24 cellular contexts compared by ENCODE assay signal in genomic region chr4:90543419-90544170, GRCh38.
A peak's percentile ranks its signal among the peaks of the same experiment; 100 is the strongest.
DNase-seq lines count a peak whose midpoint lies in the region; ATAC-seq and TF ChIP-seq lines count a peak whose summit lies in the region.
"Had no signal": no experiment of that assay in that cellular context is flagged by ENCODE, and none has a peak within 500 bp of the region (broad histone marks: within the 10 kb centered on the region; RNA-seq: fewer than 3 reads in every experiment).

No MANE protein-coding gene starts in this region.

- no peaks in the 10 kb centered on the region for H3K36me3 Mint-ChIP-seq in CD4-positive, alpha-beta T cell (ENCODE audit: low read depth)
- H3K36me3 Mint-ChIP-seq: CD14-positive monocyte had no signal

- no peaks in the 10 kb centered on the region for H3F3A ChIP-seq in SK-N-SH (replicated peaks; ENCODE audit: insufficient read depth)

- no peak for TF ChIP-seq RAD21 in SK-N-SH (IDR thresholded peaks at IDR 0.05; ENCODE audit: low read length)

- no peak overlapping the region for H3K27ac Mint-ChIP-seq in CD4-positive, alpha-beta T cell
- H3K27ac Mint-ChIP-seq: B cell, CD14-positive monocyte had no signal

- 20% methylated on average over 5 of the region's 5 CpGs for WGBS in SK-N-SH (ENCODE audit: low lambda C conversion rate)

- H3K9me2 ChIP-seq in SK-N-SH: no peaks in the 10 kb centered on the region

- H3K9me3 Mint-ChIP-seq in CD4-positive, alpha-beta T cell: no peaks in the 10 kb centered on the region
- H3K9me3 Mint-ChIP-seq: CD14-positive monocyte had no signal

- peak; percentile 57 for DNase-seq in NCI-H2171 treated with DMSO at 0.1 percent for 48 hours (lab: John Stamatoyannopoulos, UW)
- no peak for DNase-seq in NCI-H2171 (lab: John Stamatoyannopoulos, UW)
- DNase-seq in NCI-H1436 treated with DMSO at 0.1 percent for 48 hours (lab: John Stamatoyannopoulos, UW): peak; percentile 19
- peak; percentile 28 for DNase-seq in SK-N-SH
- DNase-seq in NCI-H345 (lab: John Stamatoyannopoulos, UW): no peak
- DNase-seq in CD4-positive, alpha-beta T cell: no peak
- DNase-seq: DMS53; GM23248; H7; Karpas-422; NCI-H1092 treated with DMSO at 0.1 percent for 48 hours; NCI-H1694; NCI-H2107; NCI-H226; NCI-H510A treated with DMSO at 0.1 percent for 48 hours; NCI-H748 treated with DMSO at 0.1 percent for 48 hours; NK-92 treated with Interleukin-12 subunit alpha and Interleukin-12 subunit beta, amount 100 ng/mL, for 24 hours; PC-9 had no signal

- no peak overlapping the region for H2AFZ ChIP-seq in SK-N-SH (ENCODE audit: low read depth)
- H2AFZ ChIP-seq: GM23248, PC-9 had no signal

- no peaks in the 10 kb centered on the region for H3K27me3 Mint-ChIP-seq in CD4-positive, alpha-beta T cell
- H3K27me3 Mint-ChIP-seq: B cell had no signal

- H3K9me3 ChIP-seq in SK-N-SH: no peaks in the 10 kb centered on the region; the same call in 1 of the 2 replicates
- H3K9me3 ChIP-seq in CD4-positive, alpha-beta T cell (ENCODE audit: control insufficient read depth, low read length): no peaks in the 10 kb centered on the region
- H3K9me3 ChIP-seq: SJSA1 had no signal

- no peaks in the 10 kb centered on the region for H3K27me3 ChIP-seq in SK-N-SH (ENCODE audit: insufficient read depth)
- H3K27me3 ChIP-seq in CD4-positive, alpha-beta T cell (ENCODE audit: control insufficient read depth, insufficient read depth, low read length): no peaks in the 10 kb centered on the region
- H3K27me3 ChIP-seq: SJSA1 had no signal

- H3K79me2 ChIP-seq in SK-N-SH (ENCODE audit: insufficient read depth): no peaks in the 10 kb centered on the region

- H3K36me3 ChIP-seq in SK-N-SH (replicated peaks in 1 of 2; ENCODE audit: control insufficient read depth in 1 of 2, insufficient read depth in 2 of 2, low read length in 1 of 2): no peaks in the 10 kb centered on the region
- H3K36me3 ChIP-seq: SJSA1 had no signal

- no peak for ATAC-seq in HG03139 (IDR thresholded peaks at IDR 0.05; ENCODE audit: unreplicated experiment)
- ATAC-seq in CD4-positive, alpha-beta T cell (ENCODE audit: poor library complexity): no peak
- ATAC-seq: HepG2, Right ventricle myocardium inferior had no signal

- no peaks in the 10 kb centered on the region for H4K20me1 ChIP-seq in SK-N-SH (ENCODE audit: insufficient read depth)

- H3K27ac ChIP-seq in SK-N-SH (ENCODE audit: low read depth in 2 of 2, low read length in 1 of 2): no peak overlapping the region
- H3K27ac ChIP-seq in CD4-positive, alpha-beta T cell (ENCODE audit: low read depth, low read length): no peak overlapping the region
- H3K27ac ChIP-seq: GM23248, PC-9, SJSA1 had no signal

- CTCF ChIA-PET in SK-N-SH (lab: Yijun Ruan, JAX): interaction anchor here (1.4 to 1.5 kb wide), 2 partner anchors 125 to 186 kb away, joined by 3 to 6 read pairs; no protein-coding TSS in a partner anchor
- CTCF ChIA-PET in CD4-positive, alpha-beta T cell (lab: Charles Lee): no interaction called here

- H3K4me3 ChIP-seq in SK-N-SH (ENCODE audit: low read depth in 2 of 2, low read length in 1 of 2): no peak overlapping the region
- H3K4me3 ChIP-seq: GM23248, PC-9, SJSA1 had no signal

- TF ChIP-seq CTCF in SK-N-SH (IDR thresholded peaks at IDR 0.05): no peak
- no peak for TF ChIP-seq CTCF in CD4-positive, alpha-beta T cell (IDR thresholded peaks at IDR 0.05)

- peaks cover 0 to 14% of the 10 kb centered on the region in 2 experiments; a peak in 2 of 4 replicates for H3K4me1 ChIP-seq in SK-N-SH (ENCODE audit: control insufficient read depth in 1 of 2, insufficient read depth in 2 of 2, low read depth in 1 of 2, low read length in 1 of 2)
- H3K4me1 ChIP-seq: SJSA1 had no signal

- peak in 1 of 2 experiments; percentile 80; a peak in 1 of 4 replicates for TF ChIP-seq EP300 in SK-N-SH (IDR thresholded peaks at IDR 0.05; ENCODE audit: borderline replicate concordance in 1 of 2, low read depth in 1 of 2, low read length in 1 of 2)

- H3K9ac ChIP-seq in SK-N-SH: no peak overlapping the region
- H3K9ac ChIP-seq: GM23248 had no signal

- H3K4me1 Mint-ChIP-seq in CD4-positive, alpha-beta T cell (ENCODE audit: low read depth): peaks cover 5% of the 10 kb centered on the region

- POLR2A ChIA-PET in SK-N-SH (lab: Yijun Ruan, JAX): no interaction called here
- POLR2A ChIA-PET in CD4-positive, alpha-beta T cell (lab: Charles Lee): no interaction called here

- H3K4me3 Mint-ChIP-seq in CD4-positive, alpha-beta T cell: no peak overlapping the region
- H3K4me3 Mint-ChIP-seq: B cell, CD14-positive monocyte had no signal

- intact Hi-C loops in CD4-positive, alpha-beta T cell (cut with DNase I, micrococcal nuclease): no loop called here

- H3K4me2 ChIP-seq in SK-N-SH: no peak overlapping the region
- H3K4me2 ChIP-seq: PC-9 had no signal

TF ChIP-seq in SK-N-SH, 30 proteins besides CTCF, POLR2A, EP300 and RAD21:
- peak; percentile 90 for TF ChIP-seq RCOR1 (IDR thresholded peaks at IDR 0.05; ENCODE audit: low read length)
- TF ChIP-seq RXRA (IDR thresholded peaks at IDR 0.05; ENCODE audit: borderline replicate concordance, low read depth): no peak
- peak; percentile 89 for TF ChIP-seq GATA2 (CRISPR knock-in tag; IDR thresholded peaks at IDR 0.05)
- TF ChIP-seq, protein P1, sequence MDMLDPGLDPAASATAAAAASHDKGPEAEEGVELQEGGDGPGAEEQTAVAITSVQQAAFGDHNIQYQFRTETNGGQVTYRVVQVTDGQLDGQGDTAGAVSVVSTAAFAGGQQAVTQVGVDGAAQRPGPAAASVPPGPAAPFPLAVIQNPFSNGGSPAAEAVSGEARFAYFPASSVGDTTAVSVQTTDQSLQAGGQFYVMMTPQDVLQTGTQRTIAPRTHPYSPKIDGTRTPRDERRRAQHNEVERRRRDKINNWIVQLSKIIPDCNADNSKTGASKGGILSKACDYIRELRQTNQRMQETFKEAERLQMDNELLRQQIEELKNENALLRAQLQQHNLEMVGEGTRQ (IDR thresholded peaks at IDR 0.05; ENCODE audit: borderline replicate concordance, low read depth, low read length): no peak
- peak; percentile 12 for TF ChIP-seq CHD2 (IDR thresholded peaks at IDR 0.05; ENCODE audit: low read length, partially characterized antibody)
- peak; percentile 46; the same call in 1 of the 2 replicates for TF ChIP-seq TCF12 (IDR thresholded peaks at IDR 0.05)
- TF ChIP-seq, protein P2, sequence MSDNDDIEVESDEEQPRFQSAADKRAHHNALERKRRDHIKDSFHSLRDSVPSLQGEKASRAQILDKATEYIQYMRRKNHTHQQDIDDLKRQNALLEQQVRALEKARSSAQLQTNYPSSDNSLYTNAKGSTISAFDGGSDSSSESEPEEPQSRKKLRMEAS (IDR thresholded peaks at IDR 0.05; ENCODE audit: low read depth): no peak
- TF ChIP-seq JUND (IDR thresholded peaks at IDR 0.05): no peak
TF ChIP-seq in SK-N-SH: peak in this region for 4.

Comparison
In these comparisons a context has a peak if more than half of its experiments do, and no peak if none do; other contexts are left out.
1. DNase-seq: peak in NCI-H2171 treated with DMSO at 0.1 percent for 48 hours (single experiment), NCI-H1436 treated with DMSO at 0.1 percent for 48 hours (single experiment) and SK-N-SH (single experiment); none in NCI-H2171 (single experiment), NCI-H345 (single experiment) and CD4-positive, alpha-beta T cell (0 of 10).